ENCODE assay signal across 8 cellular contexts in the genomic region with DNA sequence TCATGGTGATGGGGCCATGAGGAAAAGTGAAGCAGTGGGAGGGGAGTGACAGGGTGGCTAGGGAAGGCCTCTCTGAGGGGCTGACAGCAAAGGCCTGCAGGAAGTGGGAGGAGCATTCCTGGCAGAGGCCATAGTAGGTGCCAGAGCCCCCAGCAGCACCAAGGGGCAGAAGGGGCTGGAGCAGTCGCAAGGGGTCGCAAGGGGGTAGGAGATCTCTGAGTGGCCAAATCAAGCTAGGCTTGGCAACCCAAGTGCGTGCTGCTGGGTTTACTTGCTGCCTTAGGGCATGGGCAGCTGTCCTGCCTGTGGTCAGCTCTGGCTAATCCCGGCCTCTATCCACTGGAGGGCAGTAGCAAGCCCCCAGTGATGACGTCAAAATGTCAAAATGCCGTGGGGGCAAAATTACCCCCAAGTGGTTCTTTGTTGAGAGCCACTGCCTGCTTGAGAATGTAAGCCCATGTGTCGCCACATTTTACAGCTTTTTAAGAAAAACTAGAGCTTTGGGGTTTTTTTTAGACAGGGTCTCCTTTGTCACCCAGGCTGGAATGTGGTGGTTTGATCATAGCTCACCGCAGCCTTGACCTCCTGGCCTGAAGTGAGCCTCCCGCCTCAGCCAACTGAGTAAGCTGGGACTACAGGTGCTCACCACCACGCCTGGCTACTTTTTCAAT. TPM values are rescaled to one million over a fixed set of nuclear protein-coding genes. Genes with fewer than 3 reads are reported as not detected.
DNase-seq lines count a peak whose midpoint lies in the region; ATAC-seq, FAIRE-seq and TF ChIP-seq lines count a peak whose summit lies in the region.

No MANE protein-coding gene starts in this region.

- no peak overlapping the region for H3K4me3 ChIP-seq in left ventricle myocardium inferior
- H3K4me3 ChIP-seq in spleen: no peak overlapping the region
- no peak overlapping the region for H3K4me3 ChIP-seq in small intestine (ENCODE audit: low read depth in 1 of 2, low read length in 2 of 2)

- no peak for DNase-seq in CD4-positive, alpha-beta T cell
- DNase-seq in HEK293T (ENCODE audit: extremely low spot score) (peak; percentile 59), activated B cell treated with CpG ODN at 0.5 μM for 24 hours (no peak), left ventricle myocardium inferior (no peak), spleen (no peak), GOT3 (lab: John Stamatoyannopoulos, UW) (no peak), small intestine (no peak)
- DNase-seq in activated effector memory CD4-positive, alpha-beta T cell treated with Interleukin-2 at 50 U/mL for 16 hours: no peak

- H3K4me1 ChIP-seq in left ventricle myocardium inferior (peaks cover 58% of the 10 kb centered on the region), spleen (peaks cover 42 to 81% (median 62%) of the 10 kb centered on the region in 6 donors), small intestine (ENCODE audit: control insufficient read depth in 2 of 2, insufficient read depth in 1 of 2, low read depth in 1 of 2, low read length in 1 of 2) (peaks cover 0 to 7% of the 10 kb centered on the region in 2 donors)

- peak overlapping the region; percentile 4 for H3K27ac ChIP-seq in CD4-positive, alpha-beta T cell (ENCODE audit: low read depth, low read length)
- H3K27ac ChIP-seq in left ventricle myocardium inferior (replicated peaks) (peak overlapping the region; percentile 84), spleen (peak overlapping the region; percentile 36 to 94 (median 90)), small intestine (ENCODE audit: low read depth in 1 of 2, low read length in 1 of 2) (peak overlapping the region in 1 of 2 donors; percentile 91)

- H3K9me3 ChIP-seq in CD4-positive, alpha-beta T cell (ENCODE audit: control insufficient read depth, low read length): no peaks in the 10 kb centered on the region
- H3K9me3 ChIP-seq in left ventricle myocardium inferior (replicated peaks) (no peaks in the 10 kb centered on the region), spleen (no peaks in the 10 kb centered on the region), small intestine (ENCODE audit: control insufficient read depth, low read depth) (no peaks in the 10 kb centered on the region)

- no peaks in the 10 kb centered on the region for H3K9me3 Mint-ChIP-seq in CD4-positive, alpha-beta T cell
- no peaks in the 10 kb centered on the region for H3K9me3 Mint-ChIP-seq in activated B cell treated with CpG ODN at 0.5 μM for 24 hours

- H3K27me3 ChIP-seq in CD4-positive, alpha-beta T cell (ENCODE audit: control insufficient read depth, insufficient read depth, low read length): no peaks in the 10 kb centered on the region
- H3K27me3 ChIP-seq in left ventricle myocardium inferior (ENCODE audit: low read depth) (no peaks in the 10 kb centered on the region), spleen (replicated peaks in 1 of 7) (no peaks in the 10 kb centered on the region), small intestine (ENCODE audit: control insufficient read depth in 2 of 2, insufficient read depth in 2 of 2, low read length in 2 of 2) (no peaks in the 10 kb centered on the region)

- peak overlapping the region; percentile 31 for H3K4me3 Mint-ChIP-seq in CD4-positive, alpha-beta T cell
- H3K4me3 Mint-ChIP-seq in activated B cell treated with CpG ODN at 0.5 μM for 24 hours: no peak overlapping the region

- POLR2A ChIA-PET in CD4-positive, alpha-beta T cell (lab: Charles Lee): interaction anchor here (1.1 to 1.2 kb wide), 3 partner anchors 29 to 42 kb away, joined by 3 read pairs; partner anchors contain the start of gene B9D2
- POLR2A ChIA-PET in HEK293T (lab: Yijun Ruan, JAX) (interaction anchor here (1.1 kb wide), 1 partner anchor 31 kb away, joined by 4 read pairs; no protein-coding TSS in a partner anchor), activated B cell treated with CpG ODN at 0.5 μM for 24 hours (lab: Charles Lee) (interaction anchor here (1.2 to 3.1 kb wide), 3 partner anchors 30 to 42 kb away, joined by 3 to 14 read pairs (median 11); partner anchors contain the start of genes B9D2 and TGFB1)

- CTCF ChIA-PET in CD4-positive, alpha-beta T cell (lab: Charles Lee): no interaction called here
- CTCF ChIA-PET in HEK293T (lab: Yijun Ruan, JAX): interaction anchor here (0.7 to 1.4 kb wide), 2 partner anchors 13 to 18 kb away, joined by 3 to 4 read pairs; no protein-coding TSS in a partner anchor
- CTCF ChIA-PET in activated B cell treated with CpG ODN at 0.5 μM for 24 hours (lab: Charles Lee): interaction anchor here (1.0 to 1.8 kb wide), 5 partner anchors 12 to 31 kb away, joined by 4 to 8 read pairs (median 5); partner anchors contain the start of gene CCDC97

- no peak for ATAC-seq in CD4-positive, alpha-beta T cell (ENCODE audit: poor library complexity)
- no peak for ATAC-seq in activated B cell treated with CpG ODN at 0.5 μM for 24 hours (ENCODE audit: low read depth)

- intact Hi-C loops in CD4-positive, alpha-beta T cell (cut with DNase I, micrococcal nuclease): no loop called here
- intact Hi-C loops in activated B cell treated with CpG ODN at 0.5 μM for 24 hours (cut with micrococcal nuclease) (no loop called here), left ventricle myocardium inferior (cut with micrococcal nuclease) (no loop called here), spleen (cut with DNase I; ENCODE audit: low total_unique reads) (loop anchor here (5.0 kb wide), 1 partner anchor 36 kb away; no protein-coding TSS in a partner anchor)

- TF ChIP-seq CTCF in CD4-positive, alpha-beta T cell (IDR thresholded peaks at IDR 0.05): no peak
- TF ChIP-seq CTCF in activated B cell treated with CpG ODN at 0.5 μM for 24 hours (IDR thresholded peaks at IDR 0.05) (no peak), left ventricle myocardium inferior (IDR thresholded peaks at IDR 0.05; ENCODE audit: borderline replicate concordance) (peak; percentile 77), spleen (IDR thresholded peaks at IDR 0.05 in 8 of 11, conservative IDR thresholded peaks at IDR 0.05 in 3 of 11) (peak; percentile 39 to 83 (median 70))

- peaks cover 81% of the 10 kb centered on the region for H3K36me3 Mint-ChIP-seq in CD4-positive, alpha-beta T cell (ENCODE audit: low read depth)
- peaks cover 65% of the 10 kb centered on the region for H3K36me3 Mint-ChIP-seq in activated B cell treated with CpG ODN at 0.5 μM for 24 hours (ENCODE audit: low read depth)

- TF ChIP-seq POLR2A in spleen (IDR thresholded peaks at IDR 0.05): no peak

- no peak for FAIRE-seq in small intestine (lab: Jason Lieb, UNC)

- H3K36me3 ChIP-seq in left ventricle myocardium inferior: peaks cover 42% of the 10 kb centered on the region
- H3K36me3 ChIP-seq in spleen: peaks cover 0 to 76% (median 47%) of the 10 kb centered on the region in 6 donors
- peaks cover 7 to 17% of the 10 kb centered on the region in 2 donors for H3K36me3 ChIP-seq in small intestine (ENCODE audit: control insufficient read depth in 2 of 2, insufficient read depth in 2 of 2, low read length in 2 of 2)

- H3K4me1 Mint-ChIP-seq in CD4-positive, alpha-beta T cell (ENCODE audit: low read depth): peaks cover 50% of the 10 kb centered on the region
- peaks cover 55% of the 10 kb centered on the region for H3K4me1 Mint-ChIP-seq in activated B cell treated with CpG ODN at 0.5 μM for 24 hours

- peak overlapping the region; percentile 94 for H3K27ac Mint-ChIP-seq in CD4-positive, alpha-beta T cell
- peak overlapping the region; percentile 37 for H3K27ac Mint-ChIP-seq in activated B cell treated with CpG ODN at 0.5 μM for 24 hours

- no peaks in the 10 kb centered on the region for H3K27me3 Mint-ChIP-seq in CD4-positive, alpha-beta T cell
- H3K27me3 Mint-ChIP-seq in activated B cell treated with CpG ODN at 0.5 μM for 24 hours: no peaks in the 10 kb centered on the region

- WGBS in spleen, 5 donors: 50 to 63% (median 53%) methylated on average over 10 of the region's 10 CpGs
- 62 to 79% (median 76%) methylated on average over 10 of the region's 10 CpGs for WGBS in small intestine, 3 donors

TF ChIP-seq in HEK293T, 16 proteins besides CTCF, POLR2A, EP300 and RAD21 (continues in another document):
- TF ChIP-seq, protein P1, sequence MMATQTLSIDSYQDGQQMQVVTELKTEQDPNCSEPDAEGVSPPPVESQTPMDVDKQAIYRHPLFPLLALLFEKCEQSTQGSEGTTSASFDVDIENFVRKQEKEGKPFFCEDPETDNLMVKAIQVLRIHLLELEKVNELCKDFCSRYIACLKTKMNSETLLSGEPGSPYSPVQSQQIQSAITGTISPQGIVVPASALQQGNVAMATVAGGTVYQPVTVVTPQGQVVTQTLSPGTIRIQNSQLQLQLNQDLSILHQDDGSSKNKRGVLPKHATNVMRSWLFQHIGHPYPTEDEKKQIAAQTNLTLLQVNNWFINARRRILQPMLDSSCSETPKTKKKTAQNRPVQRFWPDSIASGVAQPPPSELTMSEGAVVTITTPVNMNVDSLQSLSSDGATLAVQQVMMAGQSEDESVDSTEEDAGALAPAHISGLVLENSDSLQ (IDR thresholded peaks at IDR 0.05): no peak
- TF ChIP-seq ELF4 (IDR thresholded peaks at IDR 0.05): no peak

RNA-seq across cellular contexts. Expression of gene CCDC97, which starts 11.8 kb away (rescaled TPM):
- total RNA-seq in CD4-positive, alpha-beta T cell: 10 to 100 TPM; 27.3 to 29.7 TPM
- total RNA-seq in activated B cell treated with CpG ODN at 0.5 μM for 24 hours (61.7 and 65.3 TPM in 2 replicates), left ventricle myocardium inferior (15.5 TPM), spleen (10 to 100 TPM; 20.5 to 38.2 (median 29.7) TPM)
- polyA plus RNA-seq in spleen (10 to 100 TPM; 12.7 to 18.9 (median 14.5) TPM), small intestine (10 to 100 TPM; 11.1 to 18.0 (median 11.6) TPM)

RNA-seq across cellular contexts. Expression of gene TGFB1, which starts 32.0 kb away (rescaled TPM):
- total RNA-seq in CD4-positive, alpha-beta T cell: 100 to 1,000 TPM; 406 to 416 TPM
- total RNA-seq in activated B cell treated with CpG ODN at 0.5 μM for 24 hours (80.7 and 88.5 TPM in 2 replicates), left ventricle myocardium inferior (14.9 TPM), spleen (100 to 1,000 TPM in 6 of 7 donors, 10 to 100 TPM in 1; 79.3 to 147 (median 130) TPM)
- polyA plus RNA-seq in spleen (10 to 100 TPM; 23.0 to 56.0 (median 25.2) TPM), small intestine (10 to 100 TPM in 1 of 3 donors, 1 to 10 TPM in 2; 1.1 to 18.8 (median 7.3) TPM)

RNA-seq across cellular contexts. Expression of gene B9D2, which starts 42.2 kb away (rescaled TPM):
- 10 to 100 TPM; 21.1 to 26.8 TPM for total RNA-seq in CD4-positive, alpha-beta T cell
- 11.7 and 14.2 TPM in 2 replicates for total RNA-seq in activated B cell treated with CpG ODN at 0.5 μM for 24 hours
- total RNA-seq in left ventricle myocardium inferior: 2.5 TPM
- total RNA-seq in spleen: 10 to 100 TPM in 1 of 7 donors, 1 to 10 TPM in 6; 7.5 to 10.2 (median 8.4) TPM
- 10 to 100 TPM in 2 of 3 donors, 1 to 10 TPM in 1; 8.6 to 11.9 (median 10.5) TPM for polyA plus RNA-seq in spleen
- polyA plus RNA-seq in small intestine: 1 to 10 TPM; 4.7 to 9.8 (median 6.5) TPM

RNA-seq across cellular contexts. Expression of gene TMEM91, which starts 54.6 kb away (rescaled TPM):
- total RNA-seq in CD4-positive, alpha-beta T cell: 1 to 10 TPM; 6.8 to 7.7 TPM
- total RNA-seq in activated B cell treated with CpG ODN at 0.5 μM for 24 hours (3.7 and 4.6 TPM in 2 replicates), left ventricle myocardium inferior (2.8 TPM), spleen (10 to 100 TPM; 19.3 to 62.0 (median 23.5) TPM)
- polyA plus RNA-seq in spleen (10 to 100 TPM; 13.4 to 37.1 (median 34.4) TPM), small intestine (1 to 10 TPM; 1.3 to 7.9 (median 2.4) TPM)

RNA-seq across cellular contexts. Expression of gene HNRNPUL1, which starts 57.6 kb away (rescaled TPM):
- 100 to 1,000 TPM; 367 to 388 TPM for total RNA-seq in CD4-positive, alpha-beta T cell
- total RNA-seq in activated B cell treated with CpG ODN at 0.5 μM for 24 hours (235 and 244 TPM in 2 replicates), left ventricle myocardium inferior (103 TPM), spleen (100 to 1,000 TPM; 161 to 213 (median 178) TPM)
- polyA plus RNA-seq in spleen (100 to 1,000 TPM in 1 of 3 donors, 10 to 100 TPM in 2; 53.9 to 102 (median 64.4) TPM), small intestine (100 to 1,000 TPM in 1 of 3 donors, 10 to 100 TPM in 2; 76.3 to 117 (median 80.8) TPM)

Comparison
In these comparisons a context has a peak if more than half of its experiments do, and no peak if none do; other contexts are left out.
1. CTCF ChIP-seq: peak in left ventricle myocardium inferior (single experiment) and spleen (11 of 11); none in CD4-positive, alpha-beta T cell (single experiment) and activated B cell treated with CpG ODN at 0.5 μM for 24 hours (single experiment).